33 cellular contexts compared by ENCODE assay signal in the genomic region with DNA sequence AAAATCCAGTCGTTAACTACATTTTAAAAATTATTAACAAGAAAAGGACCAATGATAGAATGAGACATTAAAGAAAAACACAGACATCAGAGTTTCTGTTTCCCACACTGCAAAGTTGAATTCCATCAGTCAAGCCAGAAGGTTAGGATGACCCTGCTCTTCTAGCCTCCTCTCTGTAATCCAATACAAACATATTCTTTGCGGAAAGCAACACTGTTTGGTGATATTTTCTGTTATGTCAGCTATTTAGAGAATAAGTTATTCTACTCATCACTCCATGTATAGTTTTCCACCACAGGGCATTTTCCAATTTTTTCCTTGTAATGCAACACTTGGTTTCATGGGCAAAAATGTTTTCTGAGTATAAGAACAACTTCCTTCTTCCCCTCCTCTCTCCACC.
"Had no signal": no experiment of that assay in that cellular context is flagged by ENCODE, and none has a peak within 500 bp of the region (broad histone marks: within the 10 kb centered on the region; RNA-seq: fewer than 3 reads in every experiment).

No MANE protein-coding gene starts in this region.

- H3K4me3 Mint-ChIP-seq: activated CD4-positive, alpha-beta memory T cell treated with anti-CD3 and anti-CD28 coated beads for 36 hours; activated CD4-positive, alpha-beta T cell treated with anti-CD3 and anti-CD28 coated beads for 36 hours; activated CD4-positive, alpha-beta T cell treated with anti-CD3 and anti-CD28 coated beads, Interleukin-2, amount 10 ng/mL, durations not matched to agents 24 days and 14 days; activated CD8-positive, alpha-beta memory T cell treated with anti-CD3 and anti-CD28 coated beads, Interleukin-2, amount 10 ng/mL, durations not matched to agents 7 days and 5 days; activated CD8-positive, alpha-beta T cell treated with anti-CD3 and anti-CD28 coated beads, Interleukin-2, amount 10 ng/mL, durations not matched to agents 7 days and 5 days; activated naive CD4-positive, alpha-beta T cell treated with anti-CD3 and anti-CD28 coated beads for 36 hours; activated naive CD4-positive, alpha-beta T cell treated with anti-CD3 and anti-CD28 coated beads, Interleukin-2, amount 50 U/mL, for 24 hours; activated naive CD8-positive, alpha-beta T cell treated with anti-CD3 and anti-CD28 coated beads for 36 hours; activated naive CD8-positive, alpha-beta T cell treated with anti-CD3 and anti-CD28 coated beads, Interleukin-2, amount 50 U/mL, for 24 hours; activated T-helper 1 cell treated with anti-CD3 and anti-CD28 coated beads, Interleukin-12 subunit alpha, Interleukin-12 subunit beta, Interleukin-2, Interleukin-4 antibody, amounts not matched to agents 30 ng/mL and 10 ng/mL and 1 ng/mL, durations not matched to agents 14 hours and 24 hours and 36 hours; effector memory CD8-positive, alpha-beta T cell had no signal

- H3K27ac Mint-ChIP-seq: activated CD4-positive, alpha-beta memory T cell treated with anti-CD3 and anti-CD28 coated beads for 36 hours; activated CD4-positive, alpha-beta T cell treated with anti-CD3 and anti-CD28 coated beads for 36 hours; activated CD4-positive, alpha-beta T cell treated with anti-CD3 and anti-CD28 coated beads, Interleukin-2, amount 10 ng/mL, durations not matched to agents 24 days and 14 days; activated CD8-positive, alpha-beta memory T cell treated with anti-CD3 and anti-CD28 coated beads, Interleukin-2, amount 10 ng/mL, durations not matched to agents 7 days and 5 days; activated CD8-positive, alpha-beta T cell treated with anti-CD3 and anti-CD28 coated beads, Interleukin-2, amount 10 ng/mL, durations not matched to agents 7 days and 5 days; activated naive CD4-positive, alpha-beta T cell treated with anti-CD3 and anti-CD28 coated beads for 36 hours; activated naive CD4-positive, alpha-beta T cell treated with anti-CD3 and anti-CD28 coated beads, Interleukin-2, amount 50 U/mL, for 24 hours; activated naive CD8-positive, alpha-beta T cell treated with anti-CD3 and anti-CD28 coated beads for 36 hours; activated naive CD8-positive, alpha-beta T cell treated with anti-CD3 and anti-CD28 coated beads, Interleukin-2, amount 50 U/mL, for 24 hours; activated T-helper 1 cell treated with anti-CD3 and anti-CD28 coated beads, Interleukin-12 subunit alpha, Interleukin-12 subunit beta, Interleukin-2, Interleukin-4 antibody, amounts not matched to agents 30 ng/mL and 10 ng/mL and 1 ng/mL, durations not matched to agents 14 hours and 24 hours and 36 hours; activated T-helper 2 cell treated with anti-CD3 and anti-CD28 coated beads, Interferon-gamma antibody, Interleukin-2, Interleukin-4, amounts not matched to agents 10 μg/mL and 5 μg/mL and 100 μg/mL, durations not matched to agents 14 hours and 24 hours and 36 hours; effector memory CD8-positive, alpha-beta T cell had no signal

- ATAC-seq: activated CD4-positive, alpha-beta T cell treated with anti-CD3 and anti-CD28 coated beads for 36 hours; activated CD8-positive, alpha-beta memory T cell treated with anti-CD3 and anti-CD28 coated beads, Interleukin-2, amount 10 ng/mL, durations not matched to agents 7 days and 5 days; activated CD8-positive, alpha-beta T cell treated with anti-CD3 and anti-CD28 coated beads, Interleukin-2, amount 10 ng/mL, durations not matched to agents 7 days and 5 days; activated naive CD8-positive, alpha-beta T cell treated with anti-CD3 and anti-CD28 coated beads, Interleukin-2, amount 50 U/mL, for 24 hours; body of pancreas; effector memory CD8-positive, alpha-beta T cell had no signal

- H3K4me1 Mint-ChIP-seq: activated CD4-positive, alpha-beta T cell treated with anti-CD3 and anti-CD28 coated beads for 36 hours; activated CD4-positive, alpha-beta T cell treated with anti-CD3 and anti-CD28 coated beads, Interleukin-2, amount 10 ng/mL, durations not matched to agents 24 days and 14 days; activated CD8-positive, alpha-beta memory T cell treated with anti-CD3 and anti-CD28 coated beads, Interleukin-2, amount 10 ng/mL, durations not matched to agents 7 days and 5 days; activated naive CD4-positive, alpha-beta T cell treated with anti-CD3 and anti-CD28 coated beads, Interleukin-2, amount 50 U/mL, for 24 hours; activated naive CD8-positive, alpha-beta T cell treated with anti-CD3 and anti-CD28 coated beads for 36 hours; activated naive CD8-positive, alpha-beta T cell treated with anti-CD3 and anti-CD28 coated beads, Interleukin-2, amount 50 U/mL, for 24 hours had no signal

- H3K9me3 Mint-ChIP-seq: activated CD4-positive, alpha-beta memory T cell treated with anti-CD3 and anti-CD28 coated beads for 36 hours; activated CD4-positive, alpha-beta T cell treated with anti-CD3 and anti-CD28 coated beads, Interleukin-2, amount 10 ng/mL, durations not matched to agents 24 days and 14 days; activated naive CD4-positive, alpha-beta T cell treated with anti-CD3 and anti-CD28 coated beads, Interleukin-2, amount 50 U/mL, for 24 hours; activated naive CD8-positive, alpha-beta T cell treated with anti-CD3 and anti-CD28 coated beads for 36 hours; activated naive CD8-positive, alpha-beta T cell treated with anti-CD3 and anti-CD28 coated beads, Interleukin-2, amount 50 U/mL, for 24 hours; activated T-helper 1 cell treated with anti-CD3 and anti-CD28 coated beads, Interleukin-12 subunit alpha, Interleukin-12 subunit beta, Interleukin-2, Interleukin-4 antibody, amounts not matched to agents 30 ng/mL and 10 ng/mL and 1 ng/mL, durations not matched to agents 14 hours and 24 hours and 36 hours; activated T-helper 2 cell treated with anti-CD3 and anti-CD28 coated beads, Interferon-gamma antibody, Interleukin-2, Interleukin-4, amounts not matched to agents 10 μg/mL and 5 μg/mL and 100 μg/mL, durations not matched to agents 14 hours and 24 hours and 36 hours; effector memory CD8-positive, alpha-beta T cell had no signal

- H3K36me3 Mint-ChIP-seq: activated CD4-positive, alpha-beta memory T cell treated with anti-CD3 and anti-CD28 coated beads for 36 hours; activated CD8-positive, alpha-beta memory T cell treated with anti-CD3 and anti-CD28 coated beads, Interleukin-2, amount 10 ng/mL, durations not matched to agents 7 days and 5 days; activated naive CD4-positive, alpha-beta T cell treated with anti-CD3 and anti-CD28 coated beads, Interleukin-2, amount 50 U/mL, for 24 hours; activated naive CD8-positive, alpha-beta T cell treated with anti-CD3 and anti-CD28 coated beads for 36 hours had no signal

- H3K36me3 ChIP-seq: adrenal gland, esophagus squamous epithelium had no signal

- H3K9me3 ChIP-seq: adrenal gland, esophagus squamous epithelium had no signal

- H3K27me3 ChIP-seq: body of pancreas had no signal

- H3K4me1 ChIP-seq: adrenal gland, body of pancreas, esophagus squamous epithelium had no signal

- H3K27ac ChIP-seq: adrenal gland, body of pancreas, epithelial cell of prostate, esophagus squamous epithelium had no signal

- FAIRE-seq: colon, endothelial cell of umbilical vein, frontal cortex had no signal

- DNase-seq: activated CD4-positive, alpha-beta memory T cell treated with anti-CD3 and anti-CD28 coated beads for 36 hours; activated CD4-positive, alpha-beta T cell treated with anti-CD3 and anti-CD28 coated beads for 36 hours; activated CD4-positive, alpha-beta T cell treated with anti-CD3 and anti-CD28 coated beads, Interleukin-2, amount 10 ng/mL, durations not matched to agents 24 days and 14 days; activated CD4-positive, CD25-positive, alpha-beta regulatory T cell; activated CD4-positive, CD25-positive, alpha-beta regulatory T cell treated with anti-CD3 and anti-CD28 coated beads, Interleukin-2, amount 50 U/mL, for 72 hours; activated CD8-positive, alpha-beta memory T cell treated with anti-CD3 and anti-CD28 coated beads, Interleukin-2, amount 10 ng/mL, durations not matched to agents 7 days and 5 days; activated CD8-positive, alpha-beta memory T cell treated with anti-CD3 and anti-CD28 coated beads, Interleukin-2, amount 50 U/mL, for 4 hours; activated CD8-positive, alpha-beta T cell treated with anti-CD3 and anti-CD28 coated beads, Interleukin-2, amount 10 ng/mL, durations not matched to agents 7 days and 5 days; activated effector memory CD4-positive, alpha-beta T cell treated with anti-CD3 and anti-CD28 coated beads, Interleukin-2, amount 50 U/mL, for 16 hours; activated naive CD4-positive, alpha-beta T cell treated with anti-CD3 and anti-CD28 coated beads for 36 hours; activated naive CD8-positive, alpha-beta T cell treated with anti-CD3 and anti-CD28 coated beads for 36 hours; activated naive CD8-positive, alpha-beta T cell treated with anti-CD3 and anti-CD28 coated beads, Interleukin-2, amount 50 U/mL, for 24 hours; activated T-cell treated with anti-CD3 and anti-CD28 coated beads, Interleukin-2, amount 50 U/mL, for 1 hour; activated T-cell treated with anti-CD3 and anti-CD28 coated beads, Interleukin-2, amount 50 U/mL, for 48 hours; adrenal gland; amygdala; aorta; body of pancreas; caudate nucleus; cortex of kidney; dermis blood vessel endothelial cell; effector CD4-positive, alpha-beta T cell; effector memory CD8-positive, alpha-beta T cell; esophagus squamous epithelium; glutamatergic neuron; T-helper 2 cell had no signal

- H3K4me3 ChIP-seq: adrenal gland, body of pancreas, esophagus squamous epithelium had no signal
